20 cellular contexts compared by ENCODE assay signal in genomic region chr12:42728770-42729531, GRCh38.
"Had no signal": no experiment of that assay in that cellular context is flagged by ENCODE, and none has a peak within 500 bp of the region (broad histone marks: within the 10 kb centered on the region; RNA-seq: fewer than 3 reads in every experiment).

No MANE protein-coding gene starts in this region.

- ATAC-seq: left lung; naive thymus-derived CD4-positive, alpha-beta T cell; psoas muscle; right cardiac atrium; stimulated activated naive B cell treated with anti-CD40 and anti-IgM and Interleukin-4, amounts not matched to agents 10 μg/mL and 1 μg/mL and 100 μg/mL, for 72 hours; stimulated activated naive CD8-positive, alpha-beta T cell treated with anti-CD3 and anti-CD28 coated beads, Interleukin-15, amount 100 ng/mL, for 72 hours had no signal

- H3K36me3 ChIP-seq: esophagus squamous epithelium, left lung, ovary, sigmoid colon, spleen, suprapubic skin, transverse colon, vagina had no signal

- H3K4me3 Mint-ChIP-seq: naive thymus-derived CD4-positive, alpha-beta T cell; nephron; stimulated activated naive B cell treated with anti-CD40 and anti-IgM and Interleukin-4, amounts not matched to agents 10 μg/mL and 1 μg/mL and 100 μg/mL, for 72 hours; stimulated activated naive CD8-positive, alpha-beta T cell treated with anti-CD3 and anti-CD28 coated beads, Interleukin-15, amount 100 ng/mL, for 72 hours had no signal

- H3K4me1 Mint-ChIP-seq: naive thymus-derived CD4-positive, alpha-beta T cell; stimulated activated naive B cell treated with anti-CD40 and anti-IgM and Interleukin-4, amounts not matched to agents 10 μg/mL and 1 μg/mL and 100 μg/mL, for 72 hours; stimulated activated naive CD8-positive, alpha-beta T cell treated with anti-CD3 and anti-CD28 coated beads, Interleukin-15, amount 100 ng/mL, for 72 hours had no signal

- H3K27me3 Mint-ChIP-seq: stimulated activated naive B cell treated with anti-CD40 and anti-IgM and Interleukin-4, amounts not matched to agents 10 μg/mL and 1 μg/mL and 100 μg/mL, for 72 hours; stimulated activated naive CD8-positive, alpha-beta T cell treated with anti-CD3 and anti-CD28 coated beads, Interleukin-15, amount 100 ng/mL, for 72 hours had no signal

- DNase-seq: cerebellar nuclear complex; effector CD4-positive, alpha-beta T cell; esophagus squamous epithelium; foreskin melanocyte; left cardiac atrium; left lung; midbrain; naive thymus-derived CD4-positive, alpha-beta T cell; ovary; psoas muscle; right cardiac atrium; sigmoid colon; spleen; stimulated activated naive B cell treated with anti-CD40 and anti-IgM and Interleukin-4, amounts not matched to agents 10 μg/mL and 1 μg/mL and 100 μg/mL, for 72 hours; stimulated activated naive CD8-positive, alpha-beta T cell treated with anti-CD3 and anti-CD28 coated beads, Interleukin-15, amount 100 ng/mL, for 72 hours; transverse colon had no signal

- H3K9me3 ChIP-seq: esophagus squamous epithelium, ovary, psoas muscle, suprapubic skin, transverse colon, vagina had no signal

- H3K4me1 ChIP-seq: left lung, spleen, transverse colon had no signal

- H3K27ac Mint-ChIP-seq: naive thymus-derived CD4-positive, alpha-beta T cell; nephron; stimulated activated naive B cell treated with anti-CD40 and anti-IgM and Interleukin-4, amounts not matched to agents 10 μg/mL and 1 μg/mL and 100 μg/mL, for 72 hours; stimulated activated naive CD8-positive, alpha-beta T cell treated with anti-CD3 and anti-CD28 coated beads, Interleukin-15, amount 100 ng/mL, for 72 hours had no signal

- H3K36me3 Mint-ChIP-seq: naive thymus-derived CD4-positive, alpha-beta T cell; stimulated activated naive B cell treated with anti-CD40 and anti-IgM and Interleukin-4, amounts not matched to agents 10 μg/mL and 1 μg/mL and 100 μg/mL, for 72 hours had no signal

- H3K27me3 ChIP-seq: esophagus squamous epithelium, left lung, ovary, sigmoid colon, spleen, suprapubic skin, transverse colon, vagina had no signal

- H3K27ac ChIP-seq: esophagus squamous epithelium, left lung, ovary, psoas muscle, spleen, transverse colon, vagina had no signal

- H3K4me3 ChIP-seq: dorsolateral prefrontal cortex, esophagus squamous epithelium, left lung, ovary, psoas muscle, sigmoid colon, spleen, suprapubic skin, transverse colon, vagina had no signal
